ENCODE assay signal across 10 cellular contexts in the genomic region with DNA sequence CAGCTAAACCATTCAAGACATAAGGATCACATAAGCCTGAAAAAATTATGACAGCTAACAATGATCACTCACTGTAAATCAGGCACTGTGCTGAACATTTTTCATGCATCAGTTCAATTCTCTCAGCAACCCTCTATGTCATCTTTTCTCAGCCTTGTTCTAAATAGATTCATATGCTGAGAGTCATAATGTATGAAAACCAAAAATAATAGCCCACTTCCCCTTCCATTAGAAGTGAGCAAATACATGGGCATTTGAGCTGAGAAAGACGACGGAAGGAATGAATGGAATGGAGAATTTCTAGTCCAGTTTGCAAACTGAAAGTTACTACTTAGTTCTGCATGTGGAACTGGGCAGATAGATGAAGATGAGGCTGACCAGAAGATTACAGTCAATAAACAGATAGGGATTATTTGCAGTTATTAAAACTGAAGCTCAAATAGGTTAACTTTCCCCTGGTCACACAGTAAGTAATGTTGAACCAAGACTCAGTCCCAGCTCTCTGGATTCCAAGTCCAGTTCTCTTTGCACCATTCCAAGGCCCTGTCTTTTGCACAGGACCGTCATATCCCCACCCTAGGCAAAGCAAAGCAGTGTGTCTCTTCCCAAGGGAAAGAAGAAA. TPM values are rescaled to one million over a fixed set of nuclear protein-coding genes. Genes with fewer than 3 reads are reported as not detected.
DNase-seq lines count a peak whose midpoint lies in the region; ATAC-seq and TF ChIP-seq lines count a peak whose summit lies in the region.
"Had no signal": no experiment of that assay in that cellular context is flagged by ENCODE, and none has a peak within 500 bp of the region (broad histone marks: within the 10 kb centered on the region; RNA-seq: fewer than 3 reads in every experiment).

No MANE protein-coding gene starts in this region.

- H3K9me3 Mint-ChIP-seq in IgD-negative memory B cell: no peaks in the 10 kb centered on the region
- H3K9me3 Mint-ChIP-seq in stimulated activated naive B cell treated with anti-CD40 and anti-IgM and Interleukin-4, amounts not matched to agents 10 μg/mL and 1 μg/mL and 100 μg/mL, for 72 hours: no peaks in the 10 kb centered on the region

- peaks cover 17 to 24% (median 24%) of the 10 kb centered on the region in 3 donors for H3K4me1 Mint-ChIP-seq in IgD-negative memory B cell
- H3K4me1 Mint-ChIP-seq in stimulated activated naive B cell treated with anti-CD40 and anti-IgM and Interleukin-4, amounts not matched to agents 10 μg/mL and 1 μg/mL and 100 μg/mL, for 72 hours: peaks cover 6 to 28% of the 10 kb centered on the region in 2 donors

- TF ChIP-seq CTCF in colonic mucosa (IDR thresholded peaks at IDR 0.05): no peak

- H3K27me3 Mint-ChIP-seq in IgD-negative memory B cell: peaks cover 5% of the 10 kb centered on the region
- peaks cover 5 to 7% of the 10 kb centered on the region in 2 donors for H3K27me3 Mint-ChIP-seq in stimulated activated naive B cell treated with anti-CD40 and anti-IgM and Interleukin-4, amounts not matched to agents 10 μg/mL and 1 μg/mL and 100 μg/mL, for 72 hours

- no peaks in the 10 kb centered on the region for H3K9me2 ChIP-seq in Karpas-422 (replicated peaks; ENCODE audit: insufficient read depth, low read length)

- H3K36me3 ChIP-seq in endocrine pancreas (ENCODE audit: control insufficient read depth, insufficient read depth, low read length) (no peaks in the 10 kb centered on the region), Karpas-422 (ENCODE audit: insufficient read depth, low read length) (no peaks in the 10 kb centered on the region), colonic mucosa (no peaks in the 10 kb centered on the region)

- H3K9ac ChIP-seq in endocrine pancreas (ENCODE audit: control insufficient read depth, insufficient read depth, low read length): no peak overlapping the region
- H3K9ac ChIP-seq in Karpas-422 (ENCODE audit: low read length): no peak overlapping the region
- no peak overlapping the region for H3K9ac ChIP-seq in colonic mucosa (ENCODE audit: low read depth in 2 of 2, low read length in 2 of 2)

- H3K36me3 Mint-ChIP-seq in IgD-negative memory B cell: no peaks in the 10 kb centered on the region
- no peaks in the 10 kb centered on the region for H3K36me3 Mint-ChIP-seq in stimulated activated naive B cell treated with anti-CD40 and anti-IgM and Interleukin-4, amounts not matched to agents 10 μg/mL and 1 μg/mL and 100 μg/mL, for 72 hours

- H3K4me2 ChIP-seq in Karpas-422 (ENCODE audit: low read depth, low read length, poor library complexity, severe bottlenecking): no peak overlapping the region

- intact Hi-C loops in colonic mucosa (cut with DNase I): loop anchor here (5.0 to 10.0 kb wide), 2 partner anchors 215 to 248 kb away; no protein-coding TSS in a partner anchor

- no peaks in the 10 kb centered on the region for H3K27me3 ChIP-seq in endocrine pancreas (ENCODE audit: control insufficient read depth, insufficient read depth, low read length)
- H3K27me3 ChIP-seq in Karpas-422 (ENCODE audit: low read length): no peaks in the 10 kb centered on the region
- no peaks in the 10 kb centered on the region for H3K27me3 ChIP-seq in colonic mucosa

- no peaks in the 10 kb centered on the region for H4K20me1 ChIP-seq in Karpas-422 (ENCODE audit: insufficient read depth, low read depth, low read length)

- no peak overlapping the region for H3K27ac Mint-ChIP-seq in IgD-negative memory B cell
- H3K27ac Mint-ChIP-seq in stimulated activated naive B cell treated with anti-CD40 and anti-IgM and Interleukin-4, amounts not matched to agents 10 μg/mL and 1 μg/mL and 100 μg/mL, for 72 hours: no peak overlapping the region

- H3K4me3 ChIP-seq in endocrine pancreas (ENCODE audit: control insufficient read depth, insufficient read depth, low read length): peak overlapping the region; percentile 12
- H3K4me3 ChIP-seq in Karpas-422 (ENCODE audit: low read length): no peak overlapping the region
- H3K4me3 ChIP-seq in colonic mucosa: no peak overlapping the region

- DNase-seq in stimulated activated naive B cell treated with anti-CD40 and anti-IgM and Interleukin-4, amounts not matched to agents 10 μg/mL and 1 μg/mL and 100 μg/mL, for 72 hours: no peak
- DNase-seq in GDM1 (lab: John Stamatoyannopoulos, UW) (no peak), Karpas-422 (no peak), colonic mucosa (no peak)
- DNase-seq: cerebellar nuclear complex, retina, Right ventricle myocardium superior had no signal

- peak overlapping the region; percentile 80 to 97 (median 86) for H3K4me3 Mint-ChIP-seq in IgD-negative memory B cell
- H3K4me3 Mint-ChIP-seq in stimulated activated naive B cell treated with anti-CD40 and anti-IgM and Interleukin-4, amounts not matched to agents 10 μg/mL and 1 μg/mL and 100 μg/mL, for 72 hours: no peak overlapping the region

- H3K27ac ChIP-seq in Karpas-422 (ENCODE audit: low read length) (no peak overlapping the region), colonic mucosa (no peak overlapping the region)

- H2AFZ ChIP-seq in Karpas-422 (ENCODE audit: low read length): no peak overlapping the region

- ATAC-seq in GM18861 (IDR thresholded peaks at IDR 0.05; ENCODE audit: unreplicated experiment): peak; percentile 27
- peak; percentile 54 to 55 for ATAC-seq in stimulated activated naive B cell treated with anti-CD40 and anti-IgM and Interleukin-4, amounts not matched to agents 10 μg/mL and 1 μg/mL and 100 μg/mL, for 72 hours (replicated peaks)

- H3K9me3 ChIP-seq in endocrine pancreas (ENCODE audit: control insufficient read depth, low read length) (no peaks in the 10 kb centered on the region), Karpas-422 (ENCODE audit: low read length) (no peaks in the 10 kb centered on the region), colonic mucosa (no peaks in the 10 kb centered on the region)

- H3K4me1 ChIP-seq in endocrine pancreas (ENCODE audit: control insufficient read depth, insufficient read depth, low read length) (peaks cover 8% of the 10 kb centered on the region), Karpas-422 (ENCODE audit: low read length) (peaks cover 9% of the 10 kb centered on the region), colonic mucosa (no peaks in the 10 kb centered on the region)

- H3K79me2 ChIP-seq in Karpas-422 (ENCODE audit: low read length): no peaks in the 10 kb centered on the region

RNA-seq across cellular contexts. Expression of gene SH3RF1, which starts 1.6 kb away (rescaled TPM):
- polyA plus RNA-seq in IgD-negative memory B cell: 2.2 TPM
- total RNA-seq in Karpas-422 (2014; rRNA removed; shearing (Covaris generic); ENCODE audit: low replicate concordance): 0.22 TPM in 1 of 2 replicates, not detected in the other
- total RNA-seq in colonic mucosa: 10 to 100 TPM; 50.2 to 77.1 TPM

Comparison
In these comparisons a context has a peak if more than half of its experiments do, and no peak if none do; other contexts are left out.
1. H3K4me3 Mint-ChIP-seq: peak in IgD-negative memory B cell (4 of 4); none in stimulated activated naive B cell treated with anti-CD40 and anti-IgM and Interleukin-4, amounts not matched to agents 10 μg/mL and 1 μg/mL and 100 μg/mL, for 72 hours (0 of 2).
2. RNA of gene SH3RF1, which starts 1.6 kb away (total RNA-seq): 50.2 to 77.1 TPM in colonic mucosa; 0.22 TPM in Karpas-422; every median in the first group is over 10 times any median in the second.